10 cellular contexts compared by ENCODE assay signal in the genomic region with DNA sequence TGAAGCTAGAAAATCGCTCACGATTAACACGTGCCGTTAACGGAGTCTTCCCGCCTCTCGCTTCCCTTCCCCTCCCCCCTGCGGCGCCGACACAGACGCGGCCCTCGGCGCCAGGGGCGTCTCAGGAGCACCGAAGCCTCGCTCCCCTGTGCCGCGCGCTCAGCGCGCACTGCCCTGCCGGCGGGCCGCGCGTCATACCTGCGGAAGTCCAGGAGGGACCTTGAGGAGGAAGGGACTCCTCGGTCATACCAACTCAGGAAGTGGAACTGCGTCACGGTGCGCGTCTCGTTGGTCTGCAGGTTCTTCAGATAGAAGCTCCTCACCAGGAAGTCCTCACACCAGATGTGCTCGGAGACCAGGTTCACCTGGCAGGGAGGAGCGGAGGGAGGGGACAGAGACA.
A peak's percentile ranks its signal among the peaks of the same experiment; 100 is the strongest.
DNase-seq lines count a peak whose midpoint lies in the region; ATAC-seq, FAIRE-seq and TF ChIP-seq lines count a peak whose summit lies in the region.
"Had no signal": no experiment of that assay in that cellular context is flagged by ENCODE, and none has a peak within 500 bp of the region (broad histone marks: within the 10 kb centered on the region; RNA-seq: fewer than 3 reads in every experiment).

No MANE protein-coding gene starts in this region.

- peak; percentile 48 for DNase-seq in Karpas-422
- peak; percentile 7 to 17 for DNase-seq in activated CD8-positive, alpha-beta memory T cell treated with anti-CD3 and anti-CD28 coated beads for 4 hours (ENCODE audit: low read depth in 2 of 2)
- peak; percentile 10 for DNase-seq in stimulated activated CD8-positive, alpha-beta memory T cell treated with anti-CD3 and anti-CD28 coated beads, Interleukin-12 subunit alpha, Interleukin-12 subunit beta, amount 100 ng/mL, for 4 hours (ENCODE audit: low read depth)
- DNase-seq in GM12891 (ENCODE audit: insufficient read length, low spot score), result no peak
- no peak for DNase-seq in OCI-M1 (lab: John Stamatoyannopoulos, UW)
- DNase-seq: DND-41, islet precursor cell had no signal

- H3K36me3 ChIP-seq in Karpas-422 (ENCODE audit: insufficient read depth, low read length), result no peaks in the 10 kb centered on the region

- no peak overlapping the region for H2AFZ ChIP-seq in Karpas-422 (ENCODE audit: low read length)

- H3K27ac ChIP-seq in Karpas-422 (ENCODE audit: low read length), result no peak overlapping the region

- no peaks in the 10 kb centered on the region for H3K4me1 ChIP-seq in Karpas-422 (ENCODE audit: low read length)

- FAIRE-seq in GM12891 (lab: Jason Lieb, UNC), result no peak

- H3K27me3 ChIP-seq in Karpas-422 (ENCODE audit: low read length), result no peaks in the 10 kb centered on the region

- TF ChIP-seq POLR2A in GM12891 (IDR thresholded peaks at IDR 0.05; ENCODE audit: low read depth, low read length), result no peak

- ATAC-seq in esophagus mucosa (peak; percentile 46), GM18520 (IDR thresholded peaks at IDR 0.05; ENCODE audit: unreplicated experiment) (no peak), HG03520 (IDR thresholded peaks at IDR 0.05; ENCODE audit: unreplicated experiment) (no peak)

- no peaks in the 10 kb centered on the region for H4K20me1 ChIP-seq in Karpas-422 (ENCODE audit: insufficient read depth, low read depth, low read length)

- H3K79me2 ChIP-seq in Karpas-422 (ENCODE audit: low read length), result no peaks in the 10 kb centered on the region

- no peak overlapping the region for H3K9ac ChIP-seq in Karpas-422 (ENCODE audit: low read length)

- peak overlapping the region; percentile 29 for H3K4me2 ChIP-seq in Karpas-422 (ENCODE audit: low read depth, low read length, poor library complexity, severe bottlenecking)

- H3K9me2 ChIP-seq in Karpas-422 (replicated peaks; ENCODE audit: insufficient read depth, low read length), result no peaks in the 10 kb centered on the region

- no peaks in the 10 kb centered on the region for H3K9me3 ChIP-seq in Karpas-422 (ENCODE audit: low read length)

- peak overlapping the region; percentile 36; the same call in 1 of the 2 replicates for H3K4me3 ChIP-seq in Karpas-422 (ENCODE audit: low read length)

TF ChIP-seq in GM12891, 5 proteins besides CTCF, POLR2A, EP300 and RAD21:
- no peak for TF ChIP-seq POLR2AphosphoS5 (IDR thresholded peaks at IDR 0.05; ENCODE audit: low read depth, low read length)
- no peak for TF ChIP-seq TAF1 (IDR thresholded peaks at IDR 0.05; ENCODE audit: low read depth, low read length)
- no peak for TF ChIP-seq POU2F2 (IDR thresholded peaks at IDR 0.05; ENCODE audit: low read depth, low read length)
- no peak for TF ChIP-seq SPI1 (IDR thresholded peaks at IDR 0.05; ENCODE audit: low read depth, low read length)
- no peak for TF ChIP-seq PAX5 (IDR thresholded peaks at IDR 0.05; ENCODE audit: insufficient read depth, low read length, severe bottlenecking)

Comparison
In these comparisons a context has a peak if more than half of its experiments do, and no peak if none do; other contexts are left out.
1. DNase-seq: peak in Karpas-422 (single experiment), activated CD8-positive, alpha-beta memory T cell treated with anti-CD3 and anti-CD28 coated beads for 4 hours (2 of 2) and stimulated activated CD8-positive, alpha-beta memory T cell treated with anti-CD3 and anti-CD28 coated beads, Interleukin-12 subunit alpha, Interleukin-12 subunit beta, amount 100 ng/mL, for 4 hours (single experiment); none in GM12891 (single experiment) and OCI-M1 (single experiment).